ENCODE assay signal across 10 cellular contexts in the genomic region with DNA sequence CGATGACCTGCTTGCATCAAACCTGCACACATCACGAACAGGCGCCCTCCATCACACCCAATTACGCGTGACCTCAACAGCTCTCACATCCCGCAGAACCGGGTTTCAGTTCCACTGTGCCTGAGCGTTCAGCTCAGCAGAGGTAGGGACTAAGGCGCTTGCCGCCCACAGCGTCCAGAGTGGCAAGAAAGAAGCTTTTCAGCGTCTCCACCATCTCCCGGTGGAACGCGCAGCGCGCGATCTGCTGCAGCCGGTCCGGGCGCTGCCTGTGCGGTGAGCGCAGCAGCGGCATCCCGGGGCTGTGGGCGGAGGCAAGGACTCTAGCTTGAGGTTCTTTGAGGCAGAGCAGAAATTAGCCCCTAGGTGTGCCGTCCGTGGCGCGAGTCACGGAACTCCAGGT. TPM values are rescaled to one million over a fixed set of nuclear protein-coding genes. Genes with fewer than 3 reads are reported as not detected.
DNase-seq lines count a peak whose midpoint lies in the region; ATAC-seq lines count a peak whose summit lies in the region.
"Had no signal": no experiment of that assay in that cellular context is flagged by ENCODE, and none has a peak within 500 bp of the region (broad histone marks: within the 10 kb centered on the region; RNA-seq: fewer than 3 reads in every experiment).

No MANE protein-coding gene starts in this region.

- H3K27ac Mint-ChIP-seq in immature natural killer cell, result no peak overlapping the region
- peak overlapping the region; percentile 75 for H3K27ac Mint-ChIP-seq in stimulated activated naive B cell treated with anti-CD40 and anti-IgM and Interleukin-4, amounts not matched to agents 10 μg/mL and 1 μg/mL and 100 μg/mL, for 72 hours
- H3K27ac Mint-ChIP-seq: dendritic cell treated with granulocyte-macrophage colony-stimulating factor and Interleukin-4, amounts not matched to agents 40 ng/mL and 50 ng/mL, for 4 days had no signal

- peaks cover 33 to 37% (median 35%) of the 10 kb centered on the region in 3 donors for H3K27me3 Mint-ChIP-seq in immature natural killer cell (ENCODE audit: low read depth in 3 of 3)
- peaks cover 73 to 86% of the 10 kb centered on the region in 2 donors for H3K27me3 Mint-ChIP-seq in stimulated activated naive B cell treated with anti-CD40 and anti-IgM and Interleukin-4, amounts not matched to agents 10 μg/mL and 1 μg/mL and 100 μg/mL, for 72 hours

- ATAC-seq in GM18498 (IDR thresholded peaks at IDR 0.05; ENCODE audit: unreplicated experiment), result peak; percentile 61
- ATAC-seq in HG03175 (IDR thresholded peaks at IDR 0.05; ENCODE audit: unreplicated experiment), result peak; percentile 65
- ATAC-seq in stimulated activated naive B cell treated with anti-CD40 and anti-IgM and Interleukin-4, amounts not matched to agents 10 μg/mL and 1 μg/mL and 100 μg/mL, for 72 hours (replicated peaks), result peak; percentile 90 to 93
- ATAC-seq in GM19467 (IDR thresholded peaks at IDR 0.05; ENCODE audit: unreplicated experiment), result no peak

- H3K4me1 Mint-ChIP-seq in immature natural killer cell, result peaks cover 24 to 26% of the 10 kb centered on the region in 2 donors
- H3K4me1 Mint-ChIP-seq in stimulated activated naive B cell treated with anti-CD40 and anti-IgM and Interleukin-4, amounts not matched to agents 10 μg/mL and 1 μg/mL and 100 μg/mL, for 72 hours, result peaks cover 25 to 35% of the 10 kb centered on the region in 2 donors

- peak overlapping the region in 3 of 5 donors; percentile 60 to 77 (median 68) for H3K4me3 Mint-ChIP-seq in immature natural killer cell
- peak overlapping the region; percentile 75 to 81 for H3K4me3 Mint-ChIP-seq in stimulated activated naive B cell treated with anti-CD40 and anti-IgM and Interleukin-4, amounts not matched to agents 10 μg/mL and 1 μg/mL and 100 μg/mL, for 72 hours
- H3K4me3 Mint-ChIP-seq: dendritic cell treated with granulocyte-macrophage colony-stimulating factor and Interleukin-4, amounts not matched to agents 40 ng/mL and 50 ng/mL, for 4 days had no signal

- H3K9me3 Mint-ChIP-seq in immature natural killer cell, result peaks cover 0 to 2% (median 0%) of the 10 kb centered on the region in 6 donors
- H3K9me3 Mint-ChIP-seq in stimulated activated naive B cell treated with anti-CD40 and anti-IgM and Interleukin-4, amounts not matched to agents 10 μg/mL and 1 μg/mL and 100 μg/mL, for 72 hours, result no peaks in the 10 kb centered on the region
- H3K9me3 Mint-ChIP-seq: dendritic cell treated with granulocyte-macrophage colony-stimulating factor and Interleukin-4, amounts not matched to agents 40 ng/mL and 50 ng/mL, for 4 days had no signal

- H3K36me3 Mint-ChIP-seq in immature natural killer cell, result no peaks in the 10 kb centered on the region
- H3K36me3 Mint-ChIP-seq in stimulated activated naive B cell treated with anti-CD40 and anti-IgM and Interleukin-4, amounts not matched to agents 10 μg/mL and 1 μg/mL and 100 μg/mL, for 72 hours, result peaks cover 0 to 1% of the 10 kb centered on the region in 2 donors

- DNase-seq in activated naive CD4-positive, alpha-beta T cell treated with Interleukin-2 at 50 U/mL for 16 hours, result peak; percentile 39
- no peak for DNase-seq in immature natural killer cell
- peak; percentile 66 for DNase-seq in stimulated activated naive B cell treated with anti-CD40 and anti-IgM and Interleukin-4, amounts not matched to agents 10 μg/mL and 1 μg/mL and 100 μg/mL, for 72 hours
- no peak for DNase-seq in ureter (ENCODE audit: low spot score)
- DNase-seq in SIG-M5 (lab: John Stamatoyannopoulos, UW), result no peak

RNA-seq across cellular contexts. Expression of a gene that starts 1.5 kb away (rescaled TPM):
- polyA plus RNA-seq in immature natural killer cell, result not detected
- not detected for total RNA-seq in ureter
- total RNA-seq: temporal lobe had no signal

Comparison
In these comparisons a context has a peak if more than half of its experiments do, and no peak if none do; other contexts are left out.
1. DNase-seq: peak in activated naive CD4-positive, alpha-beta T cell treated with Interleukin-2 at 50 U/mL for 16 hours (single experiment) and stimulated activated naive B cell treated with anti-CD40 and anti-IgM and Interleukin-4, amounts not matched to agents 10 μg/mL and 1 μg/mL and 100 μg/mL, for 72 hours (single experiment); none in immature natural killer cell (0 of 3), ureter (single experiment) and SIG-M5 (single experiment).